ENCODE assay signal across 21 cellular contexts in genomic region chr9:80592413-80592812, GRCh38.
DNase-seq lines count a peak whose midpoint lies in the region; ATAC-seq, FAIRE-seq and TF ChIP-seq lines count a peak whose summit lies in the region.
"Had no signal": no experiment of that assay in that cellular context is flagged by ENCODE, and none has a peak within 500 bp of the region (broad histone marks: within the 10 kb centered on the region; RNA-seq: fewer than 3 reads in every experiment).

No MANE protein-coding gene starts in this region.

- DNase-seq in H54 (ENCODE audit: insufficient read length, low spot score) (no peak), inferior parietal cortex (ENCODE audit: extremely low spot score) (peak; percentile 58), superior temporal gyrus (ENCODE audit: extremely low spot score) (peak; percentile 64), NCI-H128 (lab: John Stamatoyannopoulos, UW; ENCODE audit: unreplicated experiment) (no peak), substantia nigra (lab: John Stamatoyannopoulos, UW) (no peak)
- DNase-seq: 8988T; ACHN; Caco-2; Calu3; CD4-positive, alpha-beta T cell; CD8-positive, alpha-beta T cell; DMS79 treated with DMSO at 0.1 percent for 48 hours; GF-D8 had no signal

- no peak for TF ChIP-seq POLR2A in H54 (IDR thresholded peaks at IDR 0.05; ENCODE audit: low read depth, low read length)

- no peak overlapping the region for H3K27ac ChIP-seq in substantia nigra (ENCODE audit: low read depth, low read length, poor library complexity, severe bottlenecking)
- H3K27ac ChIP-seq: BLaER1 treated with 17β-estradiol and CSF1 and Interleukin-3, amounts not matched to agents 10 nM and 100 nM; C4-2B had no signal

- FAIRE-seq in H54 (lab: Jason Lieb, UNC), result peak; percentile 38
- FAIRE-seq: A204.1, D721Med, G401.6, GM12891, GM19239 had no signal

- no peak for ATAC-seq in HG02571 (IDR thresholded peaks at IDR 0.05; ENCODE audit: unreplicated experiment)
- ATAC-seq: CD8-positive, alpha-beta T cell had no signal

Comparison
In these comparisons a context has a peak if more than half of its experiments do, and no peak if none do; other contexts are left out.
1. DNase-seq: peak in inferior parietal cortex (single experiment) and superior temporal gyrus (single experiment); none in H54 (single experiment), NCI-H128 (single experiment) and substantia nigra (0 of 49).